1 cellular context compared by ENCODE assay signal in the genomic region with DNA sequence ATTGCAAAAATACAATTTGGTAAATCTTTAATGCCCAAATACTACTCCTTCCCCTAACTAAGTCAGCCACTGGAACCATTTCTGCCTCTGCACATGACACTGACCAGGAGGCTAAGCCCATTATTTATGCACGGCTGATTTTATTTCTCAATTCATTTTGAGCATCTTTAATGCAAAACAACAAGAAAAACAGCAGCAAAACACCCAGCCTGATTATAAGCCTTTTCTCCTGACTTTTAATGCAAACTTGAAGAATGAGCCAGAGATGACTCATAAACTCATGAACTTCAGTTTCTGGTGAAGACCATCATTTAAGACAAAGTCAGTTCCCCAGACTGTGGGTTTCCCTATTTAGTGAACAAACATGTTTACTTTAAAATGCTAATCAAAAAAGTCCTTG.
TF ChIP-seq lines count a peak whose summit lies in the region.

No MANE protein-coding gene starts in this region.

TF ChIP-seq in GM12878, 131 proteins besides CTCF, POLR2A, EP300 and RAD21:
- TF ChIP-seq HDGF (IDR thresholded peaks at IDR 0.05) (no peak), SREBF1 (IDR thresholded peaks at IDR 0.05; ENCODE audit: low read length) (no peak), ELK1 (IDR thresholded peaks at IDR 0.05; ENCODE audit: low read depth, low read length) (no peak), PAX5 (IDR thresholded peaks at IDR 0.05; ENCODE audit: borderline replicate concordance, low read depth, low read length) (0 out of 2 replicates have a peak, but pooled peaks have one; percentile 19), FOXK2 (IDR thresholded peaks at IDR 0.05) (no peak)
TF ChIP-seq in GM12878: peak in this region for 1.
